In genomic region chr10:3045471-3046209, GRCh38 we compare ENCODE assay signal across 10 cellular contexts. TPM values are rescaled to one million over a fixed set of nuclear protein-coding genes. Genes with fewer than 3 reads are reported as not detected.
DNase-seq lines count a peak whose midpoint lies in the region; ATAC-seq, FAIRE-seq and TF ChIP-seq lines count a peak whose summit lies in the region.
"Had no signal": no experiment of that assay in that cellular context is flagged by ENCODE, and none has a peak within 500 bp of the region (broad histone marks: within the 10 kb centered on the region; RNA-seq: fewer than 3 reads in every experiment).

No MANE protein-coding gene starts in this region.

- no peak overlapping the region for H3K4me3 ChIP-seq in endothelial cell of umbilical vein (replicated peaks in 1 of 3; ENCODE audit: insufficient read depth in 1 of 3, low read depth in 1 of 3, low read length in 3 of 3)
- no peak overlapping the region for H3K4me3 ChIP-seq in right lobe of liver
- no peak overlapping the region for H3K4me3 ChIP-seq in upper lobe of right lung

- peak overlapping the region; percentile 38 for H3K9ac ChIP-seq in endothelial cell of umbilical vein (replicated peaks; ENCODE audit: extremely low read depth, insufficient read depth, low read length)

- TF ChIP-seq POLR2A in endothelial cell of umbilical vein (IDR thresholded peaks at IDR 0.05; ENCODE audit: low read depth, low read length) = no peak
- TF ChIP-seq POLR2A in right lobe of liver (IDR thresholded peaks at IDR 0.05) = no peak

- H3K79me2 ChIP-seq in endothelial cell of umbilical vein (ENCODE audit: control insufficient read depth, insufficient read depth, low read length) = no peaks in the 10 kb centered on the region

- H3K4me2 ChIP-seq in endothelial cell of umbilical vein (ENCODE audit: insufficient read depth, low read length) = peak overlapping the region; percentile 67

- H3K9me3 ChIP-seq in endothelial cell of umbilical vein (replicated peaks; ENCODE audit: control insufficient read depth, insufficient read depth, low read length) (no peaks in the 10 kb centered on the region), right lobe of liver (no peaks in the 10 kb centered on the region), upper lobe of right lung (no peaks in the 10 kb centered on the region)

- H3K27me3 ChIP-seq in endothelial cell of umbilical vein (ENCODE audit: control insufficient read depth in 2 of 2, insufficient read depth in 2 of 2, low read length in 2 of 2) = peaks cover 0 to 1% of the 10 kb centered on the region in 2 experiments
- no peaks in the 10 kb centered on the region for H3K27me3 ChIP-seq in right lobe of liver
- no peaks in the 10 kb centered on the region for H3K27me3 ChIP-seq in upper lobe of right lung

- peak; percentile 71 to 77 for ATAC-seq in activated CD4-positive, CD25-positive, alpha-beta regulatory T cell treated with anti-CD3 and anti-CD28 coated beads, Interleukin-2, amount 50 U/mL, for 24 hours
- ATAC-seq in right lobe of liver = peak; percentile 32 to 86 (median 52)
- peak; percentile 91 for ATAC-seq in upper lobe of right lung
- ATAC-seq in HG03108 (IDR thresholded peaks at IDR 0.05; ENCODE audit: unreplicated experiment) = no peak

- POLR2A ChIA-PET in endothelial cell of umbilical vein (lab: Charles Lee) = interaction anchor here (0.9 kb wide), 1 partner anchor 49 kb away, joined by 4 read pairs; no protein-coding TSS in a partner anchor

- peak overlapping the region; percentile 98 for H2AFZ ChIP-seq in endothelial cell of umbilical vein (ENCODE audit: low read depth, low read length)

- peak; percentile 33 to 58 for TF ChIP-seq CTCF in endothelial cell of umbilical vein (IDR thresholded peaks at IDR 0.05; ENCODE audit: extremely low read depth in 1 of 2, insufficient read depth in 1 of 2, low read depth in 1 of 2, low read length in 2 of 2)
- TF ChIP-seq CTCF in right lobe of liver (IDR thresholded peaks at IDR 0.05) = no peak
- TF ChIP-seq CTCF in upper lobe of right lung (IDR thresholded peaks at IDR 0.05) = no peak

- 51% methylated on average over 4 of the region's 11 CpGs for whole genome bisulfite sequencing in right lobe of liver (ENCODE audit: insufficient coverage, low coverage, low lambda C conversion rate, missing lambda C conversion rate)

- H3K36me3 ChIP-seq in endothelial cell of umbilical vein (ENCODE audit: control insufficient read depth in 2 of 2, extremely low read depth in 1 of 2, insufficient read depth in 2 of 2, low read length in 2 of 2) (no peaks in the 10 kb centered on the region), right lobe of liver (no peaks in the 10 kb centered on the region), upper lobe of right lung (no peaks in the 10 kb centered on the region)

- intact Hi-C loops in endothelial cell of umbilical vein (cut with micrococcal nuclease) (loop anchor here (1.0 kb wide), 2 partner anchors 21 to 50 kb away; no protein-coding TSS in a partner anchor), right lobe of liver (cut with DNase I) (loop anchor here in 1 of 2 donors (10.0 kb wide), 1 partner anchor 121 kb away; no protein-coding TSS in a partner anchor), upper lobe of right lung (cut with DNase I) (no loop called here)

- H3K9me1 ChIP-seq in endothelial cell of umbilical vein (replicated peaks; ENCODE audit: control insufficient read depth, extremely low read depth, insufficient read depth, low read length) = no peaks in the 10 kb centered on the region

- H3K4me1 ChIP-seq in endothelial cell of umbilical vein (ENCODE audit: control insufficient read depth, extremely low read depth, insufficient read depth, low read length) = peaks cover 24% of the 10 kb centered on the region
- no peaks in the 10 kb centered on the region for H3K4me1 ChIP-seq in right lobe of liver
- H3K4me1 ChIP-seq in upper lobe of right lung = peaks cover 8% of the 10 kb centered on the region

- BruUV-seq in endothelial cell of umbilical vein (replicated peaks; lab: Mats Ljungman, UMichigan) = TSS peak; percentile 92

- dilution Hi-C loops in endothelial cell of umbilical vein (cut with MboI; ENCODE audit: extremely low pct_ligation_motif_present, low sequenced_read_pairs) = loop anchor here (25.0 kb wide), 1 partner anchor 208 kb away; no protein-coding TSS in a partner anchor

- FAIRE-seq in endothelial cell of umbilical vein (lab: Jason Lieb, UNC) = peak; percentile 86
- FAIRE-seq: islet of Langerhans had no signal

- no peaks in the 10 kb centered on the region for H4K20me1 ChIP-seq in endothelial cell of umbilical vein (replicated peaks; ENCODE audit: control insufficient read depth, extremely low read depth, insufficient read depth, low read length)

- no peak for DNase-seq in activated CD4-positive, CD25-positive, alpha-beta regulatory T cell (lab: John Stamatoyannopoulos, UW)
- peak; percentile 80 for DNase-seq in endothelial cell of umbilical vein (ENCODE audit: low read depth, low spot score)
- DNase-seq in right lobe of liver = peak in 1 of 3 donors; percentile 40
- peak; percentile 89 for DNase-seq in upper lobe of right lung
- DNase-seq in NCI-H2081 (lab: John Stamatoyannopoulos, UW) = no peak
- no peak for DNase-seq in NCI-H187 treated with DMSO at 0.1 percent for 48 hours (lab: John Stamatoyannopoulos, UW)

- H3K27ac ChIP-seq in endothelial cell of umbilical vein (ENCODE audit: insufficient read depth, low read depth, low read length) (peak overlapping the region; percentile 82), right lobe of liver (no peak overlapping the region), upper lobe of right lung (peak overlapping the region; percentile 60)
- H3K27ac ChIP-seq: VCaP had no signal

- CTCF ChIA-PET in endothelial cell of umbilical vein (lab: Charles Lee) = interaction anchor here (0.9 to 4.8 kb wide), 8 partner anchors 9 to 1935 kb away, joined by 3 to 102 read pairs (median 4); no protein-coding TSS in a partner anchor

TF ChIP-seq in endothelial cell of umbilical vein, 7 proteins besides CTCF, POLR2A, EP300 and RAD21:
- no peak for TF ChIP-seq MYC (IDR thresholded peaks at IDR 0.05; ENCODE audit: low read depth, low read length)
- TF ChIP-seq POLR2AphosphoS5 (IDR thresholded peaks at IDR 0.05; ENCODE audit: insufficient read depth, low read depth, low read length) = peak; percentile 34
- no peak for TF ChIP-seq GATA2 (IDR thresholded peaks at IDR 0.05; ENCODE audit: insufficient read depth, insufficient read length, low read depth, low read length)
- no peak for TF ChIP-seq JUN (IDR thresholded peaks at IDR 0.05; ENCODE audit: borderline replicate concordance, insufficient read depth, insufficient read length, low read depth)
- TF ChIP-seq MAX (IDR thresholded peaks at IDR 0.05; ENCODE audit: insufficient read depth, insufficient read length) = no peak
- peak; percentile 66 for TF ChIP-seq FOS (IDR thresholded peaks at IDR 0.05; ENCODE audit: borderline replicate concordance, insufficient read depth, low read length)
- TF ChIP-seq EZH2 (IDR thresholded peaks at IDR 0.05; ENCODE audit: borderline replicate concordance, low read depth, low read length, severe bottlenecking) = no peak

RNA-seq across cellular contexts. Expression of gene PFKP, which starts 21.7 kb away (rescaled TPM):
- total RNA-seq in endothelial cell of umbilical vein = 359 and 360 TPM in 2 replicates
- polyA plus RNA-seq in endothelial cell of umbilical vein = 185 and 199 TPM in 2 replicates
- 217 and 218 TPM in 2 replicates for polyA plus RNA-seq in endothelial cell of umbilical vein (2011; cell fraction: cytosol; rRNA removed)
- polyA plus RNA-seq in endothelial cell of umbilical vein (2011; cell fraction: nucleus; rRNA removed) = 292 and 301 TPM in 2 replicates
- polyA plus RNA-seq in endothelial cell of umbilical vein (2012) = 370 TPM in 2 replicates
- 153 and 184 TPM in 2 replicates for polyA minus RNA-seq in endothelial cell of umbilical vein
- polyA minus RNA-seq in endothelial cell of umbilical vein (2011; cell fraction: cytosol; rRNA and poly(A)+ RNA removed) = 59.9 TPM
- polyA minus RNA-seq in endothelial cell of umbilical vein (2011; cell fraction: nucleus; rRNA and poly(A)+ RNA removed) = 90.1 and 121 TPM in 2 replicates
- total RNA-seq in right lobe of liver = 10 to 100 TPM in 3 of 6 experiments, 1 to 10 TPM in 2, under 1 TPM in 1; 0.66 to 24.1 (median 9.2) TPM
- total RNA-seq in upper lobe of right lung = 29.3 TPM

Comparison
In these comparisons a context has a peak if more than half of its experiments do, and no peak if none do; other contexts are left out.
1. DNase-seq: peak in endothelial cell of umbilical vein (single experiment) and upper lobe of right lung (single experiment); none in activated CD4-positive, CD25-positive, alpha-beta regulatory T cell (0 of 4), NCI-H2081 (0 of 2) and NCI-H187 treated with DMSO at 0.1 percent for 48 hours (single experiment).
2. H3K27ac ChIP-seq: peak in endothelial cell of umbilical vein (single experiment) and upper lobe of right lung (single experiment); none in right lobe of liver (0 of 3).
3. CTCF ChIP-seq: peak in endothelial cell of umbilical vein (2 of 2); none in right lobe of liver (0 of 4) and upper lobe of right lung (single experiment).
4. RNA of gene PFKP, which starts 21.7 kb away (total RNA-seq): 359 to 360 TPM in endothelial cell of umbilical vein; 29.3 TPM in upper lobe of right lung (single experiment) and 0.66 to 24.1 TPM in right lobe of liver; every median in the first group is over 10 times any median in the second.